Comparison of ENCODE assay signal across 37 cellular contexts in the genomic region with DNA sequence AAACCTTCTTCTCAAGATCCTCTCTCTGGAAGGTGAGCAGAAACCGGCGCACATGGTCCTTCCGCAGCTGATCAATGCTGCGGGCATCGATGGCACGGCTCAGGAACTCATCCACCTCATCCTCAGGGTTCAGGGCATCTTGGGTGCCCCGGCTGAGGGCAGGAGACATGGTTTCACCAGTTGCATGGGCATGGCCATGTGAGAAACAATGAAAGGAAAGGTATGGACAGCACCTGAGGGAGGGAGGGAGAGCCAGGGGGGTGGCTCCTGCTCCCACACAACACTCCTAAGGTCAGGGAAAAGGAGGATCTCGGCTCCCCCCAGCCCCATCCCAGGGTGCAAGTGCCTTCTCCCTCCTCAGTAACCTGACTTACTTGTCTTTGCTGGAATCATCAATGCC. TPM values are rescaled to one million over a fixed set of nuclear protein-coding genes. Genes with fewer than 3 reads are reported as not detected.
"Had no signal": no experiment of that assay in that cellular context is flagged by ENCODE, and none has a peak within 500 bp of the region (broad histone marks: within the 10 kb centered on the region; RNA-seq: fewer than 3 reads in every experiment).

No MANE protein-coding gene starts in this region.

- H3K4me1 Mint-ChIP-seq: activated CD4-positive, alpha-beta T cell treated with anti-CD3 and anti-CD28 coated beads, Interleukin-2, amount 10 ng/mL, durations not matched to agents 24 days and 14 days; activated naive CD8-positive, alpha-beta T cell treated with anti-CD3 and anti-CD28 coated beads for 36 hours; activated T-helper 17 cell treated with anti-CD3 and anti-CD28 coated beads, Interleukin-2, amount 50 U/mL, for 72 hours had no signal

- H3K4me3 ChIP-seq: adrenal gland, body of pancreas, breast epithelium had no signal

- H3K27me3 ChIP-seq: adrenal gland, body of pancreas, brain microvascular endothelial cell, breast epithelium had no signal

- FAIRE-seq: astrocyte, TTC549 had no signal

- H3K27me3 Mint-ChIP-seq: activated CD4-positive, alpha-beta memory T cell treated with anti-CD3 and anti-CD28 coated beads for 36 hours; activated CD8-positive, alpha-beta T cell treated with anti-CD3 and anti-CD28 coated beads for 36 hours; activated naive CD8-positive, alpha-beta T cell treated with anti-CD3 and anti-CD28 coated beads for 36 hours; activated T-helper 17 cell treated with anti-CD3 and anti-CD28 coated beads, Interleukin-2, amount 50 U/mL, for 72 hours had no signal

- H3K9me3 ChIP-seq: adrenal gland, body of pancreas, breast epithelium had no signal

- ATAC-seq: activated CD8-positive, alpha-beta T cell treated with anti-CD3 and anti-CD28 coated beads for 36 hours; activated naive CD4-positive, alpha-beta T cell treated with anti-CD3 and anti-CD28 coated beads, Interleukin-2, amount 50 U/mL, for 72 hours; activated T-cell treated with anti-CD3 and anti-CD28 coated beads, Interleukin-2, amount 50 U/mL, for 4 hours; activated T-cell treated with anti-CD3 and anti-CD28 coated beads, Interleukin-2, amount 50 U/mL, for 72 hours; activated T-helper 17 cell treated with anti-CD3 and anti-CD28 coated beads, Interleukin-2, amount 50 U/mL, for 72 hours; body of pancreas had no signal

- H3K9me3 Mint-ChIP-seq: activated B cell treated with CpG ODN at 0.5 μM for 24 hours; activated CD4-positive, alpha-beta memory T cell treated with anti-CD3 and anti-CD28 coated beads for 36 hours; activated CD4-positive, alpha-beta T cell treated with anti-CD3 and anti-CD28 coated beads, Interleukin-2, amount 10 ng/mL, durations not matched to agents 24 days and 14 days; activated CD8-positive, alpha-beta T cell treated with anti-CD3 and anti-CD28 coated beads for 36 hours; activated naive CD4-positive, alpha-beta T cell treated with anti-CD3 and anti-CD28 coated beads for 36 hours; activated naive CD4-positive, alpha-beta T cell treated with anti-CD3 and anti-CD28 coated beads, Interleukin-2, amount 50 U/mL, for 72 hours; activated naive CD8-positive, alpha-beta T cell treated with anti-CD3 and anti-CD28 coated beads for 36 hours; activated T-cell treated with anti-CD3 and anti-CD28 coated beads, Interleukin-2, amount 50 U/mL, for 4 hours; activated T-cell treated with anti-CD3 and anti-CD28 coated beads, Interleukin-2, amount 50 U/mL, for 72 hours; activated T-helper 1 cell treated with anti-CD3 and anti-CD28 coated beads, Interleukin-12 subunit alpha, Interleukin-12 subunit beta, Interleukin-2, Interleukin-4 antibody, amounts not matched to agents 30 ng/mL and 10 ng/mL and 1 ng/mL, durations not matched to agents 14 hours and 24 hours and 36 hours; activated T-helper 17 cell treated with anti-CD3 and anti-CD28 coated beads, Interleukin-2, amount 50 U/mL, for 72 hours; T-helper 1 cell treated with Interleukin-12 subunit alpha and Interleukin-12 subunit beta and Interleukin-4 antibody, amounts not matched to agents 30 μg/mL and 1 μg/mL, for 36 hours; T-helper 2 cell treated with Interferon-gamma antibody and Interleukin-4, amounts not matched to agents 5 μg/mL and 100 μg/mL, for 36 hours had no signal

- H3K36me3 Mint-ChIP-seq: activated CD4-positive, alpha-beta memory T cell treated with anti-CD3 and anti-CD28 coated beads for 36 hours; activated naive CD4-positive, alpha-beta T cell treated with anti-CD3 and anti-CD28 coated beads, Interleukin-2, amount 50 U/mL, for 72 hours; activated naive CD8-positive, alpha-beta T cell treated with anti-CD3 and anti-CD28 coated beads for 36 hours had no signal

- DNase-seq: activated B cell treated with CpG ODN at 0.5 μM for 24 hours; activated CD4-positive, alpha-beta memory T cell treated with anti-CD3 and anti-CD28 coated beads for 36 hours; activated CD4-positive, alpha-beta T cell treated with anti-CD3 and anti-CD28 coated beads for 4 hours; activated CD4-positive, alpha-beta T cell treated with anti-CD3 and anti-CD28 coated beads, Interleukin-2, amount 10 ng/mL, durations not matched to agents 24 days and 14 days; activated CD4-positive, alpha-beta T cell treated with anti-CD3 and anti-CD28 coated beads, Interleukin-2, amount 50 U/mL, for 1 hour; activated CD4-positive, alpha-beta T cell treated with anti-CD3 and anti-CD28 coated beads, Interleukin-2, amount 50 U/mL, for 4 hours; activated CD4-positive, CD25-positive, alpha-beta regulatory T cell treated with anti-CD3 and anti-CD28 coated beads, Interleukin-2, amount 50 U/mL, for 72 hours; activated CD8-positive, alpha-beta memory T cell treated with anti-CD3 and anti-CD28 coated beads, Interleukin-2, amount 50 U/mL, for 4 hours; activated CD8-positive, alpha-beta T cell treated with anti-CD3 and anti-CD28 coated beads for 36 hours; activated effector memory CD4-positive, alpha-beta T cell treated with anti-CD3 and anti-CD28 coated beads, Interleukin-2, amount 50 U/mL, for 16 hours; activated gamma-delta T cell treated with Interleukin-2 at 50 U/mL for 16 hours; activated naive CD4-positive, alpha-beta T cell; activated naive CD4-positive, alpha-beta T cell treated with anti-CD3 and anti-CD28 coated beads for 36 hours; activated naive CD4-positive, alpha-beta T cell treated with anti-CD3 and anti-CD28 coated beads, Interleukin-2, amount 50 U/mL, for 16 hours; activated naive CD8-positive, alpha-beta T cell treated with anti-CD3 and anti-CD28 coated beads for 36 hours; activated T-cell treated with anti-CD3 and anti-CD28 coated beads for 4 hours; activated T-cell treated with anti-CD3 and anti-CD28 coated beads, Interleukin-2, amount 50 U/mL, for 1 hour; activated T-cell treated with anti-CD3 and anti-CD28 coated beads, Interleukin-2, amount 50 U/mL, for 4 hours; activated T-cell treated with anti-CD3 and anti-CD28 coated beads, Interleukin-2, amount 50 U/mL, for 72 hours; adrenal gland; amniotic stem cell; aorta; body of pancreas; brain microvascular endothelial cell; central memory CD4-positive, alpha-beta T cell; T-helper 1 cell; T-helper 2 cell; T-helper 9 cell had no signal

- H3K27ac Mint-ChIP-seq: activated B cell treated with CpG ODN at 0.5 μM for 24 hours; activated CD4-positive, alpha-beta memory T cell treated with anti-CD3 and anti-CD28 coated beads for 36 hours; activated CD4-positive, alpha-beta T cell treated with anti-CD3 and anti-CD28 coated beads, Interleukin-2, amount 10 ng/mL, durations not matched to agents 24 days and 14 days; activated CD8-positive, alpha-beta T cell treated with anti-CD3 and anti-CD28 coated beads for 36 hours; activated naive CD4-positive, alpha-beta T cell treated with anti-CD3 and anti-CD28 coated beads for 36 hours; activated naive CD8-positive, alpha-beta T cell treated with anti-CD3 and anti-CD28 coated beads for 36 hours; activated T-cell treated with anti-CD3 and anti-CD28 coated beads, Interleukin-2, amount 50 U/mL, for 72 hours; activated T-helper 1 cell treated with anti-CD3 and anti-CD28 coated beads, Interleukin-12 subunit alpha, Interleukin-12 subunit beta, Interleukin-2, Interleukin-4 antibody, amounts not matched to agents 30 ng/mL and 10 ng/mL and 1 ng/mL, durations not matched to agents 14 hours and 24 hours and 36 hours; activated T-helper 17 cell treated with anti-CD3 and anti-CD28 coated beads, Interleukin-2, amount 50 U/mL, for 72 hours; T-helper 1 cell treated with Interleukin-12 subunit alpha and Interleukin-12 subunit beta and Interleukin-4 antibody, amounts not matched to agents 30 μg/mL and 1 μg/mL, for 36 hours; T-helper 2 cell treated with Interferon-gamma antibody and Interleukin-4, amounts not matched to agents 5 μg/mL and 100 μg/mL, for 36 hours had no signal

- H3K4me3 Mint-ChIP-seq: activated B cell treated with CpG ODN at 0.5 μM for 24 hours; activated CD4-positive, alpha-beta memory T cell treated with anti-CD3 and anti-CD28 coated beads for 36 hours; activated CD4-positive, alpha-beta T cell treated with anti-CD3 and anti-CD28 coated beads, Interleukin-2, amount 10 ng/mL, durations not matched to agents 24 days and 14 days; activated CD8-positive, alpha-beta T cell treated with anti-CD3 and anti-CD28 coated beads for 36 hours; activated naive CD4-positive, alpha-beta T cell treated with anti-CD3 and anti-CD28 coated beads for 36 hours; activated naive CD8-positive, alpha-beta T cell treated with anti-CD3 and anti-CD28 coated beads for 36 hours; activated T-cell treated with anti-CD3 and anti-CD28 coated beads, Interleukin-2, amount 50 U/mL, for 4 hours; activated T-cell treated with anti-CD3 and anti-CD28 coated beads, Interleukin-2, amount 50 U/mL, for 72 hours; activated T-helper 1 cell treated with anti-CD3 and anti-CD28 coated beads, Interleukin-12 subunit alpha, Interleukin-12 subunit beta, Interleukin-2, Interleukin-4 antibody, amounts not matched to agents 30 ng/mL and 10 ng/mL and 1 ng/mL, durations not matched to agents 14 hours and 24 hours and 36 hours; activated T-helper 17 cell treated with anti-CD3 and anti-CD28 coated beads, Interleukin-2, amount 50 U/mL, for 72 hours; T-helper 1 cell treated with Interleukin-12 subunit alpha and Interleukin-12 subunit beta and Interleukin-4 antibody, amounts not matched to agents 30 μg/mL and 1 μg/mL, for 36 hours; T-helper 2 cell treated with Interferon-gamma antibody and Interleukin-4, amounts not matched to agents 5 μg/mL and 100 μg/mL, for 36 hours had no signal

- H3K27ac ChIP-seq: adrenal gland, body of pancreas, brain microvascular endothelial cell, VCaP had no signal

RNA-seq across cellular contexts. Expression of gene ADCY6, which starts 13.6 kb away (rescaled TPM):
- total RNA-seq: activated CD8-positive, alpha-beta T cell treated with anti-CD3 and anti-CD28 coated beads for 36 hours had no signal
